8 cellular contexts compared by ENCODE assay signal in genomic region chr22:38872172-38872830, GRCh38. TPM values are rescaled to one million over a fixed set of nuclear protein-coding genes. Genes with fewer than 3 reads are reported as not detected.
DNase-seq lines count a peak whose midpoint lies in the region; ATAC-seq and TF ChIP-seq lines count a peak whose summit lies in the region.

TSS of gene CBX6 (minus strand) at chr22:38872216. CDS start at chr22:38872190, 26 bp downstream.

- POLR2A ChIA-PET in IMR-90 (lab: Charles Lee; ENCODE audit: unreplicated experiment): no interaction called here

- H2BK15ac ChIP-seq in IMR-90 (ENCODE audit: low read depth, low read length): peak within 1 kb of the TSS; percentile 55; the same call in 1 of the 3 replicates

- H3K4me1 ChIP-seq in IMR-90 (ENCODE audit: control insufficient read depth, insufficient read depth, low read length) (no peaks in the 10 kb centered on the region), OCI-LY3 (ENCODE audit: low read length) (peaks cover 45% of the 10 kb centered on the region), mesodermal cell (ENCODE audit: control insufficient read depth, insufficient read depth, low read length, poor library complexity, severe bottlenecking) (peaks cover 6% of the 10 kb centered on the region)

- peak within 1 kb of the TSS; percentile 95 for H2AK9ac ChIP-seq in IMR-90 (replicated peaks; ENCODE audit: low read depth, low read length, poor library complexity)

- BruUV-seq in IMR-90 (replicated peaks; lab: Mats Ljungman, UMichigan): no TSS peak

- H3K9ac ChIP-seq in IMR-90 (ENCODE audit: low read depth, low read length): peak within 1 kb of the TSS; percentile 88
- peak within 1 kb of the TSS; percentile 90 for H3K9ac ChIP-seq in OCI-LY3 (ENCODE audit: low read length)

- H3K27me3 ChIP-seq in IMR-90 (ENCODE audit: control insufficient read depth, insufficient read depth, low read length) (no peaks in the 10 kb centered on the region), OCI-LY3 (ENCODE audit: low read depth, low read length) (no peaks in the 10 kb centered on the region)

- H3K36me3 ChIP-seq in IMR-90 (ENCODE audit: control insufficient read depth, insufficient read depth, low read length) (peaks cover 12% of the 10 kb centered on the region), OCI-LY3 (replicated peaks; ENCODE audit: low read depth, low read length) (peaks cover 25% of the 10 kb centered on the region), mesodermal cell (ENCODE audit: control insufficient read depth, insufficient read depth, low read length) (peaks cover 20% of the 10 kb centered on the region)

- DNase-seq in COR-L47 (lab: John Stamatoyannopoulos, UW): peak; percentile 91
- peak; percentile 90 for DNase-seq in IMR-90
- DNase-seq in activated CD8-positive, alpha-beta memory T cell treated with anti-CD3 and anti-CD28 coated beads, Interleukin-2, amount 50 U/mL, for 4 hours: peak; percentile 96
- DNase-seq in stimulated activated CD8-positive, alpha-beta memory T cell treated with anti-CD3 and anti-CD28 coated beads, Interleukin-15, amount 100 ng/mL, for 24 hours (ENCODE audit: low read depth): peak; percentile 95

- H2AFZ ChIP-seq in IMR-90 (replicated peaks; ENCODE audit: low read length, poor library complexity) (peak within 1 kb of the TSS; percentile 99), OCI-LY3 (ENCODE audit: low read depth, low read length) (peak within 1 kb of the TSS; percentile 29)

- peak within 1 kb of the TSS; percentile 89 for H3K14ac ChIP-seq in IMR-90 (replicated peaks; ENCODE audit: low read depth, low read length)

- H4K20me1 ChIP-seq in IMR-90 (ENCODE audit: insufficient read depth, low read length) (peaks cover 28% of the 10 kb centered on the region), OCI-LY3 (ENCODE audit: insufficient read depth, low read length) (peaks cover 29% of the 10 kb centered on the region)

- CTCF ChIA-PET in IMR-90 (lab: Yijun Ruan, JAX): interaction anchor here (1.4 to 4.0 kb wide), 2 partner anchors 103 to 131 kb away, joined by 3 to 28 read pairs; no protein-coding TSS in a partner anchor

- peak within 1 kb of the TSS; percentile 91 for H2AK5ac ChIP-seq in IMR-90 (ENCODE audit: low read depth, low read length)

- H3K18ac ChIP-seq in IMR-90 (ENCODE audit: low read depth, low read length): peak within 1 kb of the TSS; percentile 70

- no peak for TF ChIP-seq RAD21 in IMR-90 (IDR thresholded peaks at IDR 0.05; ENCODE audit: low read length)

- peak within 1 kb of the TSS; percentile 95 for H3K27ac ChIP-seq in IMR-90 (ENCODE audit: insufficient read depth, low read length)
- peak within 1 kb of the TSS; percentile 71 for H3K27ac ChIP-seq in OCI-LY3 (ENCODE audit: low read length)
- peak within 1 kb of the TSS; percentile 92 for H3K27ac ChIP-seq in mesodermal cell (ENCODE audit: low read depth, low read length, severe bottlenecking)

- peak within 1 kb of the TSS; percentile 93 for H2BK120ac ChIP-seq in IMR-90 (ENCODE audit: low read depth, low read length)

- H4K91ac ChIP-seq in IMR-90 (ENCODE audit: insufficient read depth, low read depth, low read length): peak within 1 kb of the TSS; percentile 85

- H3K4me2 ChIP-seq in IMR-90 (ENCODE audit: low read depth, low read length): peak within 1 kb of the TSS; percentile 85
- peak within 1 kb of the TSS; percentile 99 for H3K4me2 ChIP-seq in OCI-LY3 (ENCODE audit: low read length)

- H3K9me1 ChIP-seq in IMR-90 (ENCODE audit: insufficient read depth, low read length): peaks cover 4% of the 10 kb centered on the region; the same call in 1 of the 2 replicates

- H4K5ac ChIP-seq in IMR-90 (ENCODE audit: low read depth, low read length): peak within 1 kb of the TSS; percentile 70

- 0% methylated on average over 11 of the region's 73 CpGs; no CpG with 5 or more reads in 1 of the 2 experiments for WGBS in IMR-90 (ENCODE audit: extremely low coverage in 2 of 2, insufficient read length in 1 of 2), 2 experiments
- 0 to 1% methylated on average over 30 to 55 of the region's 73 CpGs for WGBS in mesodermal cell (ENCODE audit: insufficient coverage in 2 of 2), 2 experiments

- H3K4me3 ChIP-seq in IMR-90 (ENCODE audit: insufficient read depth, low read depth, low read length) (peak within 1 kb of the TSS; percentile 95), OCI-LY3 (ENCODE audit: low read length) (peak within 1 kb of the TSS; percentile 88), mesodermal cell (ENCODE audit: extremely low read depth, insufficient read depth, low read length, poor library complexity, severe bottlenecking) (peak within 1 kb of the TSS; percentile 81)

- dilution Hi-C loops in IMR-90 (cut with HindIII; ENCODE audit: low sequenced_read_pairs, unreplicated experiment): no loop called here

- H3K4ac ChIP-seq in IMR-90 (ENCODE audit: low read depth, low read length): peak within 1 kb of the TSS; percentile 91

- peak within 1 kb of the TSS; percentile 97 for H3K23ac ChIP-seq in IMR-90 (ENCODE audit: low read depth, low read length)

- ATAC-seq in GM21515 (IDR thresholded peaks at IDR 0.05; ENCODE audit: unreplicated experiment) (peak; percentile 57), IMR-90 (ENCODE audit: low read depth) (peak; percentile 82)

- peak within 1 kb of the TSS; percentile 62; the same call in 1 of the 2 replicates for H2BK20ac ChIP-seq in IMR-90 (ENCODE audit: low read depth, low read length)

- H3K56ac ChIP-seq in IMR-90 (ENCODE audit: extremely low read depth, insufficient read depth, low read length): peak within 1 kb of the TSS; percentile 74

- intact Hi-C loops in IMR-90 (cut with micrococcal nuclease): loop anchor here (2.0 to 5.0 kb wide), 3 partner anchors 52 to 435 kb away; partner anchors contain the start of gene APOBEC3B

- in situ Hi-C loops in IMR-90 (cut with MboI; ENCODE audit: low sequenced_read_pairs) (loop anchor here (25.0 kb wide), 1 partner anchor 240 kb away; no protein-coding TSS in a partner anchor), endometrial microvascular endothelial cells (cut with HindIII; ENCODE audit: inconsistent ontology term, low pct_unique_long_range_greater_than_20kb, low sequenced_read_pairs) (no loop called here)

- H2BK5ac ChIP-seq in IMR-90 (ENCODE audit: low read depth, low read length, poor library complexity, severe bottlenecking): peak within 1 kb of the TSS; percentile 86

- H4K8ac ChIP-seq in IMR-90 (ENCODE audit: low read depth in 2 of 2, low read length in 2 of 2): peak within 1 kb of the TSS; percentile 93 to 94

- TF ChIP-seq CTCF in IMR-90 (conservative IDR thresholded peaks at IDR 0.05; ENCODE audit: low read depth, low read length): no peak
- no peak for TF ChIP-seq CTCF in OCI-LY3 (IDR thresholded peaks at IDR 0.05; ENCODE audit: low read depth, low read length)

- peaks cover 19 to 41% of the 10 kb centered on the region in 2 experiments for H3K79me1 ChIP-seq in IMR-90 (ENCODE audit: low read depth in 1 of 2, low read length in 2 of 2)

- peaks cover 45% of the 10 kb centered on the region for H3K79me2 ChIP-seq in OCI-LY3 (ENCODE audit: low read length)

- H3K9me3 ChIP-seq in IMR-90 (ENCODE audit: control insufficient read depth, insufficient read depth, low read length): no peaks in the 10 kb centered on the region
- no peaks in the 10 kb centered on the region for H3K9me3 ChIP-seq in OCI-LY3 (ENCODE audit: insufficient read depth, low read length)
- H3K9me3 ChIP-seq in mesodermal cell (ENCODE audit: control insufficient read depth, low read length): no peaks in the 10 kb centered on the region

- TF ChIP-seq POLR2A in IMR-90 (IDR thresholded peaks at IDR 0.05; ENCODE audit: low read depth, low read length): no peak; the same call in 1 of the 2 replicates

TF ChIP-seq in IMR-90, 13 proteins besides CTCF, POLR2A, EP300 and RAD21:
- TF ChIP-seq NFE2L2 (IDR thresholded peaks at IDR 0.05; ENCODE audit: low read depth, low read length) (peak; percentile 82), RCOR1 (IDR thresholded peaks at IDR 0.05; ENCODE audit: insufficient replicate concordance, low read length) (no peak), FOS (IDR thresholded peaks at IDR 0.05; ENCODE audit: low read depth, low read length) (no peak), ELK1 (IDR thresholded peaks at IDR 0.05; ENCODE audit: borderline replicate concordance, low read depth, low read length) (no peak), MXI1 (IDR thresholded peaks at IDR 0.05; ENCODE audit: borderline replicate concordance, low read depth, low read length) (no peak), CHD1 (IDR thresholded peaks at IDR 0.05; ENCODE audit: low read depth, low read length) (no peak), MAFK (IDR thresholded peaks at IDR 0.05; ENCODE audit: low read depth, low read length) (peak; percentile 11; the same call in 1 of the 2 replicates), BHLHE40 (IDR thresholded peaks at IDR 0.05; ENCODE audit: low read depth, low read length) (peak; percentile 86), MAZ (IDR thresholded peaks at IDR 0.05; ENCODE audit: borderline replicate concordance, low read depth, low read length) (peak; percentile 99), SMC3 (IDR thresholded peaks at IDR 0.05; ENCODE audit: low read depth, low read length) (no peak), RFX5 (IDR thresholded peaks at IDR 0.05; ENCODE audit: low read depth, low read length) (peak; percentile 79), CEBPB (IDR thresholded peaks at IDR 0.05; ENCODE audit: low read depth, low read length) (no peak)
- TF ChIP-seq, protein P1, sequence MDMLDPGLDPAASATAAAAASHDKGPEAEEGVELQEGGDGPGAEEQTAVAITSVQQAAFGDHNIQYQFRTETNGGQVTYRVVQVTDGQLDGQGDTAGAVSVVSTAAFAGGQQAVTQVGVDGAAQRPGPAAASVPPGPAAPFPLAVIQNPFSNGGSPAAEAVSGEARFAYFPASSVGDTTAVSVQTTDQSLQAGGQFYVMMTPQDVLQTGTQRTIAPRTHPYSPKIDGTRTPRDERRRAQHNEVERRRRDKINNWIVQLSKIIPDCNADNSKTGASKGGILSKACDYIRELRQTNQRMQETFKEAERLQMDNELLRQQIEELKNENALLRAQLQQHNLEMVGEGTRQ (IDR thresholded peaks at IDR 0.05; ENCODE audit: low read depth, low read length): peak; percentile 97

RNA-seq across cellular contexts. Expression of gene CBX6, which starts in this region (rescaled TPM):
- total RNA-seq in IMR-90 (2012; rRNA removed) (15.2 and 17.5 TPM in 2 replicates), endometrial microvascular endothelial cells (ENCODE audit: inconsistent ontology term) (51.8 TPM)
- polyA plus RNA-seq in IMR-90 (2012; rRNA removed): 19.0 and 19.9 TPM in 2 replicates
- polyA plus RNA-seq in IMR-90 (2012; cell fraction: cytosol; rRNA removed): 9.6 and 14.6 TPM in 2 replicates
- 26.7 and 45.8 TPM in 2 replicates for polyA plus RNA-seq in IMR-90 (2012; cell fraction: nucleus; rRNA removed; ENCODE audit: low replicate concordance)
- 9.5 TPM for polyA plus RNA-seq in mesodermal cell (2013, experiment 1 of 2)
- polyA plus RNA-seq in mesodermal cell (2013, experiment 2 of 2): 8.7 TPM

Comparison
In these comparisons a context has a peak if more than half of its experiments do, and no peak if none do; other contexts are left out.
1. Peak in every context shown above with its lines: DNase-seq, ATAC-seq, H3K4me3 ChIP-seq and H3K27ac ChIP-seq.